ENCODE assay signal across 14 cellular contexts in genomic region chr15:25784876-25785642, GRCh38.
A peak's percentile ranks its signal among the peaks of the same experiment; 100 is the strongest.
DNase-seq lines count a peak whose midpoint lies in the region; ATAC-seq and TF ChIP-seq lines count a peak whose summit lies in the region.
"Had no signal": no experiment of that assay in that cellular context is flagged by ENCODE, and none has a peak within 500 bp of the region (broad histone marks: within the 10 kb centered on the region; RNA-seq: fewer than 3 reads in every experiment).

No MANE protein-coding gene starts in this region.

- no peak for TF ChIP-seq EP300 in suprapubic skin (IDR thresholded peaks at IDR 0.05)

- H3K4me1 ChIP-seq in SJSA1 (replicated peaks) = peaks cover 75% of the 10 kb centered on the region
- peaks cover 49% of the 10 kb centered on the region for H3K4me1 ChIP-seq in suprapubic skin
- H3K4me1 ChIP-seq: psoas muscle had no signal

- no peak overlapping the region for H3K4me3 ChIP-seq in SJSA1
- no peak overlapping the region for H3K4me3 ChIP-seq in suprapubic skin
- H3K4me3 ChIP-seq: psoas muscle had no signal

- TF ChIP-seq POLR2A in suprapubic skin (IDR thresholded peaks at IDR 0.05) = no peak

- H3K27me3 ChIP-seq in SJSA1 (replicated peaks) (no peaks in the 10 kb centered on the region), suprapubic skin (no peaks in the 10 kb centered on the region)

- intact Hi-C loops in left ventricle myocardium superior (cut with micrococcal nuclease) = no loop called here

- H3K27ac ChIP-seq in SJSA1 = peak overlapping the region; percentile 94
- peak overlapping the region; percentile 45 for H3K27ac ChIP-seq in suprapubic skin
- H3K27ac ChIP-seq: psoas muscle had no signal

- WGBS in suprapubic skin = 80% methylated on average over 17 of the region's 17 CpGs

- peaks cover 7% of the 10 kb centered on the region for H3K36me3 Mint-ChIP-seq in activated CD8-positive, alpha-beta memory T cell treated with anti-CD3 and anti-CD28 coated beads, Interleukin-2, amount 10 ng/mL, durations not matched to agents 7 days and 5 days
- H3K36me3 Mint-ChIP-seq: memory B cell had no signal

- peaks cover 32% of the 10 kb centered on the region for H3K4me1 Mint-ChIP-seq in activated CD8-positive, alpha-beta memory T cell treated with anti-CD3 and anti-CD28 coated beads, Interleukin-2, amount 10 ng/mL, durations not matched to agents 7 days and 5 days
- H3K4me1 Mint-ChIP-seq: memory B cell had no signal

- peak overlapping the region; percentile 48 for H3K27ac Mint-ChIP-seq in activated CD8-positive, alpha-beta memory T cell treated with anti-CD3 and anti-CD28 coated beads, Interleukin-2, amount 10 ng/mL, durations not matched to agents 7 days and 5 days
- H3K27ac Mint-ChIP-seq: activated naive CD4-positive, alpha-beta T cell treated with anti-CD3 and anti-CD28 coated beads, Interleukin-2, amount 10 ng/mL, durations not matched to agents 7 days and 5 days; memory B cell had no signal

- H3K36me3 ChIP-seq in SJSA1 (peaks cover 10% of the 10 kb centered on the region), suprapubic skin (no peaks in the 10 kb centered on the region)

- TF ChIP-seq CTCF in suprapubic skin (IDR thresholded peaks at IDR 0.05) = no peak

- DNase-seq in activated CD8-positive, alpha-beta memory T cell treated with anti-CD3 and anti-CD28 coated beads, Interleukin-2, amount 10 ng/mL, durations not matched to agents 7 days and 5 days = no peak
- DNase-seq in activated CD8-positive, alpha-beta memory T cell treated with anti-CD3 and anti-CD28 coated beads, Interleukin-2, amount 50 U/mL, for 4 hours = no peak
- DNase-seq in SJSA1 (ENCODE audit: low read depth in 1 of 2, low spot score in 2 of 2) (peak; percentile 96 to 98), left ventricle myocardium superior (no peak), suprapubic skin (ENCODE audit: low spot score in 2 of 2) (peak in 1 of 2 donors; percentile 65)
- DNase-seq: activated naive CD4-positive, alpha-beta T cell treated with anti-CD3 and anti-CD28 coated beads, Interleukin-2, amount 10 ng/mL, durations not matched to agents 7 days and 5 days; cortex of kidney; GF-D8; NCI-H1417; psoas muscle had no signal

- CTCF ChIA-PET in activated CD8-positive, alpha-beta memory T cell treated with anti-CD3 and anti-CD28 coated beads, Interleukin-2, amount 10 ng/mL, durations not matched to agents 7 days and 5 days (lab: Charles Lee) = interaction anchor here (0.5 to 2.5 kb wide), 7 partner anchors 8 to 149 kb away, joined by 3 to 19 read pairs (median 5); no protein-coding TSS in a partner anchor

- ATAC-seq in activated CD8-positive, alpha-beta memory T cell treated with anti-CD3 and anti-CD28 coated beads, Interleukin-2, amount 10 ng/mL, durations not matched to agents 7 days and 5 days = no peak
- peak; percentile 2 for ATAC-seq in left ventricle myocardium superior
- ATAC-seq in HG03097 (IDR thresholded peaks at IDR 0.05; ENCODE audit: low FRiP score, unreplicated experiment) = no peak
- ATAC-seq in HG02938 (IDR thresholded peaks at IDR 0.05; ENCODE audit: unreplicated experiment) = no peak
- no peak for ATAC-seq in GM21390 (IDR thresholded peaks at IDR 0.05; ENCODE audit: unreplicated experiment)
- ATAC-seq: psoas muscle had no signal

- H3K4me3 Mint-ChIP-seq in activated CD8-positive, alpha-beta memory T cell treated with anti-CD3 and anti-CD28 coated beads, Interleukin-2, amount 10 ng/mL, durations not matched to agents 7 days and 5 days = no peak overlapping the region
- H3K4me3 Mint-ChIP-seq: activated naive CD4-positive, alpha-beta T cell treated with anti-CD3 and anti-CD28 coated beads, Interleukin-2, amount 10 ng/mL, durations not matched to agents 7 days and 5 days; memory B cell had no signal

- H3K9me3 ChIP-seq in SJSA1 (replicated peaks) (no peaks in the 10 kb centered on the region), suprapubic skin (no peaks in the 10 kb centered on the region)
- H3K9me3 ChIP-seq: psoas muscle had no signal

- no peaks in the 10 kb centered on the region for H3K9me3 Mint-ChIP-seq in activated CD8-positive, alpha-beta memory T cell treated with anti-CD3 and anti-CD28 coated beads, Interleukin-2, amount 10 ng/mL, durations not matched to agents 7 days and 5 days (ENCODE audit: low read depth)
- H3K9me3 Mint-ChIP-seq: activated naive CD4-positive, alpha-beta T cell treated with anti-CD3 and anti-CD28 coated beads, Interleukin-2, amount 10 ng/mL, durations not matched to agents 7 days and 5 days; memory B cell had no signal

- H3K27me3 Mint-ChIP-seq in activated CD8-positive, alpha-beta memory T cell treated with anti-CD3 and anti-CD28 coated beads, Interleukin-2, amount 10 ng/mL, durations not matched to agents 7 days and 5 days = no peaks in the 10 kb centered on the region
- H3K27me3 Mint-ChIP-seq: activated naive CD4-positive, alpha-beta T cell treated with anti-CD3 and anti-CD28 coated beads, Interleukin-2, amount 10 ng/mL, durations not matched to agents 7 days and 5 days; memory B cell had no signal

Comparison
In these comparisons a context has a peak if more than half of its experiments do, and no peak if none do; other contexts are left out.
1. DNase-seq: peak in SJSA1 (2 of 2); none in activated CD8-positive, alpha-beta memory T cell treated with anti-CD3 and anti-CD28 coated beads, Interleukin-2, amount 10 ng/mL, durations not matched to agents 7 days and 5 days (single experiment), activated CD8-positive, alpha-beta memory T cell treated with anti-CD3 and anti-CD28 coated beads, Interleukin-2, amount 50 U/mL, for 4 hours (single experiment) and left ventricle myocardium superior (single experiment).